ENCODE assay signal across 8 cellular contexts in the genomic region with DNA sequence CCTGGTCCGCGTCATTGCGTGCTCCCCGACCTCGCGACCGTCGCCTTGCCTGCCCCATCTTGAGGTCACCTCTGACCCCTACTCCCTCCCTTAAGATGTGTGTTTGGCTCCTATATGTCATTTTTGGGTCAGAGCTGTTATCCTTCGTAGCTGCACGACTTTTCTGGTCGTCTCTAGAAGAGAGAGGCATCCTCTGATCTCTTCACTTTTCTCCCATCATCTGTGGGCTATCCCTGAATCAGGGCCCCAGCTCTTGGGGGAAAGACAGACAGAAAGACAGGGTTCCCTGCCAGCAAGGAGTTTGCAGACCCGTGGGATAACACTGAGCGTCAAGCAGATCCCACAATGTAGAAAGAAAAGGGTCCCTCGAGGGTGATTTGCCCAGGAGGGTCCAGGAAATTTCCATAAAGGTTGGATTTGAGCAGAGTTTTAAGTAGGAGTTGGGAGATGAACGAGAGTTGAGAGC. TPM values are rescaled to one million over a fixed set of nuclear protein-coding genes. Genes with fewer than 3 reads are reported as not detected.
A peak's percentile ranks its signal among the peaks of the same experiment; 100 is the strongest.
DNase-seq lines count a peak whose midpoint lies in the region; ATAC-seq and TF ChIP-seq lines count a peak whose summit lies in the region.

No MANE protein-coding gene starts in this region.

- no peaks in the 10 kb centered on the region for H3K9me2 ChIP-seq in HCT116 (ENCODE audit: insufficient read depth)

- H2AFZ ChIP-seq in HCT116 (ENCODE audit: low read depth, low read length, poor library complexity, severe bottlenecking), result no peak overlapping the region

- ATAC-seq in HCT116, result no peak
- no peak for ATAC-seq in activated CD8-positive, alpha-beta T cell treated with anti-CD3 and anti-CD28 coated beads, Interleukin-2, amount 10 ng/mL, durations not matched to agents 7 days and 5 days
- no peak for ATAC-seq in stimulated activated naive B cell treated with anti-CD40 and anti-IgM and Interleukin-4, amounts not matched to agents 10 μg/mL and 1 μg/mL and 100 μg/mL, for 72 hours (replicated peaks)
- ATAC-seq in HG03095 (IDR thresholded peaks at IDR 0.05; ENCODE audit: unreplicated experiment), result no peak
- no peak for ATAC-seq in GM19351 (IDR thresholded peaks at IDR 0.05; ENCODE audit: unreplicated experiment)

- RAD21 ChIA-PET in HCT116 (lab: Charles Lee; ENCODE audit: low non-redundant PET in 1 of 2, low total read pairs in 2 of 2, uncharacterized antibody in 2 of 2, unreplicated experiment in 2 of 2), result no interaction called here

- peak overlapping the region; percentile 94 for H3K27ac Mint-ChIP-seq in activated CD8-positive, alpha-beta T cell treated with anti-CD3 and anti-CD28 coated beads, Interleukin-2, amount 10 ng/mL, durations not matched to agents 7 days and 5 days
- peak overlapping the region; percentile 97 for H3K27ac Mint-ChIP-seq in stimulated activated naive B cell treated with anti-CD40 and anti-IgM and Interleukin-4, amounts not matched to agents 10 μg/mL and 1 μg/mL and 100 μg/mL, for 72 hours

- no TSS peak for BruUV-seq in HCT116 (replicated peaks; lab: Mats Ljungman, UMichigan)

- CTCF ChIA-PET in HCT116 (lab: Charles Lee), result no interaction called here
- CTCF ChIA-PET in activated CD8-positive, alpha-beta T cell treated with anti-CD3 and anti-CD28 coated beads, Interleukin-2, amount 10 ng/mL, durations not matched to agents 7 days and 5 days (lab: Charles Lee), result interaction anchor here (1.2 to 2.0 kb wide), 2 partner anchors 12 to 210 kb away, joined by 3 to 7 read pairs; no protein-coding TSS in a partner anchor

- TF ChIP-seq POLR2A in HCT116 (IDR thresholded peaks at IDR 0.05; ENCODE audit: borderline replicate concordance, extremely low read depth, insufficient read depth, insufficient read length), result no peak

- H3K79me2 ChIP-seq in HCT116 (ENCODE audit: insufficient read depth, low read length), result peaks cover 55% of the 10 kb centered on the region

- peaks cover 13% of the 10 kb centered on the region for H3K27me3 Mint-ChIP-seq in activated CD8-positive, alpha-beta T cell treated with anti-CD3 and anti-CD28 coated beads, Interleukin-2, amount 10 ng/mL, durations not matched to agents 7 days and 5 days (ENCODE audit: low read depth)
- H3K27me3 Mint-ChIP-seq in stimulated activated naive B cell treated with anti-CD40 and anti-IgM and Interleukin-4, amounts not matched to agents 10 μg/mL and 1 μg/mL and 100 μg/mL, for 72 hours, result peaks cover 10 to 13% of the 10 kb centered on the region in 2 donors

- H3K9me3 Mint-ChIP-seq in activated CD8-positive, alpha-beta T cell treated with anti-CD3 and anti-CD28 coated beads, Interleukin-2, amount 10 ng/mL, durations not matched to agents 7 days and 5 days (ENCODE audit: insufficient read depth), result no peaks in the 10 kb centered on the region
- no peaks in the 10 kb centered on the region for H3K9me3 Mint-ChIP-seq in stimulated activated naive B cell treated with anti-CD40 and anti-IgM and Interleukin-4, amounts not matched to agents 10 μg/mL and 1 μg/mL and 100 μg/mL, for 72 hours

- H3K9me3 ChIP-seq in HCT116 (ENCODE audit: control insufficient read depth in 1 of 2, insufficient read depth in 1 of 2, low read depth in 1 of 2, low read length in 2 of 2), result no peaks in the 10 kb centered on the region
- peaks cover 5% of the 10 kb centered on the region for H3K9me3 ChIP-seq in iPS-15b (ENCODE audit: control insufficient read depth, insufficient read depth, low read length)

- H4K20me1 ChIP-seq in HCT116 (ENCODE audit: insufficient read depth), result no peaks in the 10 kb centered on the region

- H3K4me3 Mint-ChIP-seq in activated CD8-positive, alpha-beta T cell treated with anti-CD3 and anti-CD28 coated beads, Interleukin-2, amount 10 ng/mL, durations not matched to agents 7 days and 5 days, result peak overlapping the region; percentile 90
- H3K4me3 Mint-ChIP-seq in stimulated activated naive B cell treated with anti-CD40 and anti-IgM and Interleukin-4, amounts not matched to agents 10 μg/mL and 1 μg/mL and 100 μg/mL, for 72 hours, result peak overlapping the region; percentile 88 to 94

- H3K36me3 Mint-ChIP-seq in activated CD8-positive, alpha-beta T cell treated with anti-CD3 and anti-CD28 coated beads, Interleukin-2, amount 10 ng/mL, durations not matched to agents 7 days and 5 days (ENCODE audit: low read depth), result peaks cover 16% of the 10 kb centered on the region
- peaks cover 10 to 26% of the 10 kb centered on the region in 2 donors for H3K36me3 Mint-ChIP-seq in stimulated activated naive B cell treated with anti-CD40 and anti-IgM and Interleukin-4, amounts not matched to agents 10 μg/mL and 1 μg/mL and 100 μg/mL, for 72 hours

- TF ChIP-seq CTCF in HCT116 (IDR thresholded peaks at IDR 0.05 in 2 of 3, conservative IDR thresholded peaks at IDR 0.05 in 1 of 3; ENCODE audit: borderline replicate concordance in 1 of 3, insufficient read depth in 1 of 3, low read depth in 2 of 3, low read length in 2 of 3), result no peak

- H3K4me2 ChIP-seq in HCT116 (ENCODE audit: low read length), result peak overlapping the region; percentile 81

- H3K27me3 ChIP-seq in HCT116 (ENCODE audit: insufficient read depth, low read length), result no peaks in the 10 kb centered on the region
- H3K27me3 ChIP-seq in iPS-15b (ENCODE audit: control insufficient read depth, insufficient read depth, low read length), result peaks cover 20% of the 10 kb centered on the region

- peak overlapping the region; percentile 75 for H3K27ac ChIP-seq in HCT116 (ENCODE audit: low read depth, low read length)

- no peak for TF ChIP-seq RAD21 in HCT116 (IDR thresholded peaks at IDR 0.05; ENCODE audit: low read depth)

- POLR2A ChIA-PET in HCT116 (lab: Charles Lee), result no interaction called here
- POLR2A ChIA-PET in activated CD8-positive, alpha-beta T cell treated with anti-CD3 and anti-CD28 coated beads, Interleukin-2, amount 10 ng/mL, durations not matched to agents 7 days and 5 days (lab: Charles Lee), result interaction anchor here (0.6 to 3.0 kb wide), 2 partner anchors 15 to 218 kb away, joined by 3 to 8 read pairs; no protein-coding TSS in a partner anchor

- H3K36me3 ChIP-seq in HCT116 (ENCODE audit: control insufficient read depth in 1 of 2, insufficient read depth in 2 of 2, low read length in 2 of 2) (no peaks in the 10 kb centered on the region), iPS-15b (ENCODE audit: control insufficient read depth, insufficient read depth, low read length) (no peaks in the 10 kb centered on the region)

- H3K4me1 Mint-ChIP-seq in activated CD8-positive, alpha-beta T cell treated with anti-CD3 and anti-CD28 coated beads, Interleukin-2, amount 10 ng/mL, durations not matched to agents 7 days and 5 days (ENCODE audit: low read depth), result peaks cover 35% of the 10 kb centered on the region
- peaks cover 35 to 44% of the 10 kb centered on the region in 2 donors for H3K4me1 Mint-ChIP-seq in stimulated activated naive B cell treated with anti-CD40 and anti-IgM and Interleukin-4, amounts not matched to agents 10 μg/mL and 1 μg/mL and 100 μg/mL, for 72 hours

- intact Hi-C loops in HCT116 (cut with micrococcal nuclease), result loop anchor here (10.0 kb wide), 1 partner anchor 512 kb away; no protein-coding TSS in a partner anchor

- H3K4me1 ChIP-seq in HCT116 (ENCODE audit: control insufficient read depth in 1 of 2, insufficient read depth in 2 of 2, low read length in 2 of 2) (peaks cover 10 to 24% of the 10 kb centered on the region in 2 experiments), iPS-15b (ENCODE audit: control insufficient read depth, insufficient read depth, low read length) (no peaks in the 10 kb centered on the region)

- H3K9ac ChIP-seq in HCT116 (ENCODE audit: low read length) (peak overlapping the region; percentile 94), iPS-15b (ENCODE audit: low read depth, low read length) (no peak overlapping the region)

- H3K4me3 ChIP-seq in HCT116 (replicated peaks in 1 of 2; ENCODE audit: low read depth in 1 of 2, low read length in 2 of 2), result peak overlapping the region; percentile 98 to 99
- peak overlapping the region; percentile 82 for H3K4me3 ChIP-seq in iPS-15b (ENCODE audit: low read depth, low read length)

- DNase-seq in HCT116 (ENCODE audit: low read depth, low spot score) (no peak), GDM1 (lab: John Stamatoyannopoulos, UW) (no peak), putamen (ENCODE audit: low spot score) (no peak)
- DNase-seq in activated CD8-positive, alpha-beta T cell treated with anti-CD3 and anti-CD28 coated beads, Interleukin-2, amount 10 ng/mL, durations not matched to agents 7 days and 5 days, result no peak
- no peak for DNase-seq in stimulated activated naive B cell treated with anti-CD40 and anti-IgM and Interleukin-4, amounts not matched to agents 10 μg/mL and 1 μg/mL and 100 μg/mL, for 72 hours

TF ChIP-seq in HCT116, 20 proteins besides CTCF, POLR2A, EP300 and RAD21:
- TF ChIP-seq SIN3A (IDR thresholded peaks at IDR 0.05; ENCODE audit: low read depth) (peak; percentile 31; the same call in 1 of the 2 replicates), YY1 (IDR thresholded peaks at IDR 0.05; ENCODE audit: extremely low read depth, insufficient replicate concordance, low read depth, low read length) (no peak)

RNA-seq across cellular contexts. Expression of gene FAM120B, which starts 0.6 kb away (rescaled TPM):
- total RNA-seq in HCT116 (2021; ENCODE audit: unreplicated experiment), result 25.2 TPM
- 12.7 and 15.7 TPM in 2 replicates for polyA plus RNA-seq in HCT116 (2012)
- 10 to 100 TPM; 25.5 to 26.0 TPM for total RNA-seq in activated CD8-positive, alpha-beta T cell treated with anti-CD3 and anti-CD28 coated beads, Interleukin-2, amount 10 ng/mL, durations not matched to agents 7 days and 5 days

RNA-seq across cellular contexts. Expression of gene DLL1, which starts 16.2 kb away (rescaled TPM):
- total RNA-seq in HCT116 (2021; ENCODE audit: unreplicated experiment), result 5.3 TPM
- 3.3 and 3.9 TPM in 2 replicates for polyA plus RNA-seq in HCT116 (2012)
- total RNA-seq in activated CD8-positive, alpha-beta T cell treated with anti-CD3 and anti-CD28 coated beads, Interleukin-2, amount 10 ng/mL, durations not matched to agents 7 days and 5 days, result 10 to 100 TPM; 10.7 to 12.3 TPM
